Comparison of ENCODE assay signal across 18 cellular contexts in the genomic region with DNA sequence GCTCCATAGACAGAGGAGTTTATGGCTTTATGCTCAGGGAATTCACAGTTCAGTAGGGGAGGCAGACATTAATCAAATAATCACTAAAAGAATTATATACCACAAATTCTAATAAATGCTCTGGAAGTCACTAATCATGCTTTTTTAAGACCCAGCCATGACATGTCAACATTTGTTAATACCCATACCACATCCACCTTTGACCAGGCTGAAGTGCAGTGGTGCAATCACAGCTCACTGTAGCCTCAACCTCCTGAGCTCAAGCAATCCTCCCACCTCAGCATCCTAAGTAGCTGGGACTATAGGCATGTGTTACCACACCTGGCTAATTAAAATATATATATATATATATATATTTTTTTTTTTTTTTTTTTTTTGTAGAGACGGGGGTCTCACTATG. TPM values are rescaled to one million over a fixed set of nuclear protein-coding genes. Genes with fewer than 3 reads are reported as not detected.
DNase-seq lines count a peak whose midpoint lies in the region; ATAC-seq and TF ChIP-seq lines count a peak whose summit lies in the region.
"Had no signal": no experiment of that assay in that cellular context is flagged by ENCODE, and none has a peak within 500 bp of the region (broad histone marks: within the 10 kb centered on the region; RNA-seq: fewer than 3 reads in every experiment).

No MANE protein-coding gene starts in this region.

- H3K4me3 Mint-ChIP-seq in H9 = no peak overlapping the region
- H3K4me3 Mint-ChIP-seq in nephron = no peak overlapping the region
- H3K4me3 Mint-ChIP-seq in osteocyte (ENCODE audit: unreplicated experiment) = no peak overlapping the region
- H3K4me3 Mint-ChIP-seq: CD4-positive, alpha-beta memory T cell had no signal

- H4K5ac ChIP-seq in H9 (ENCODE audit: insufficient read length, low read depth, low read length) = no peak overlapping the region

- peaks cover 4% of the 10 kb centered on the region for H3K23me2 ChIP-seq in H9 (ENCODE audit: insufficient read length, low read depth, low read length, poor library complexity, severe bottlenecking)

- H3K4me1 ChIP-seq in H9 (ENCODE audit: insufficient read depth, low read length) (no peaks in the 10 kb centered on the region; the same call in 1 of the 2 replicates), SJCRH30 (peaks cover 18% of the 10 kb centered on the region)
- H3K4me1 ChIP-seq: A549 had no signal

- H3K27me3 ChIP-seq in H9 (ENCODE audit: insufficient read depth, low read length) = peaks cover 20% of the 10 kb centered on the region; the same call in 1 of the 2 replicates
- no peaks in the 10 kb centered on the region for H3K27me3 ChIP-seq in SJCRH30
- H3K27me3 ChIP-seq: BE2C had no signal

- H3K79me2 ChIP-seq in H9 (ENCODE audit: insufficient read depth, low read length) = no peaks in the 10 kb centered on the region

- H3K9me3 ChIP-seq in H9 (ENCODE audit: control insufficient read depth, low read depth, low read length) = no peaks in the 10 kb centered on the region
- H3K9me3 ChIP-seq in SJCRH30 (replicated peaks) = no peaks in the 10 kb centered on the region
- H3K9me3 ChIP-seq: A549, BE2C had no signal

- H3K23ac ChIP-seq in H9 (ENCODE audit: insufficient read length, low read depth, low read length) = no peak overlapping the region

- ATAC-seq in left lobe of liver = peak; percentile 24
- ATAC-seq in GM19395 (IDR thresholded peaks at IDR 0.05; ENCODE audit: unreplicated experiment) = no peak
- ATAC-seq: A549, HCT116 had no signal

- H3K27ac Mint-ChIP-seq in H9 = no peak overlapping the region; a peak in 1 of 7 replicates
- peak overlapping the region in 2 of 3 experiments; percentile 46 to 68 for H3K27ac Mint-ChIP-seq in nephron
- peak overlapping the region; percentile 80 for H3K27ac Mint-ChIP-seq in osteocyte (ENCODE audit: unreplicated experiment)

- H3K4me2 ChIP-seq in H9 (ENCODE audit: insufficient read depth, insufficient read length, low read length) = peak overlapping the region; percentile 21
- H3K4me2 ChIP-seq: A549 had no signal

- DNase-seq in H9 (no peak), left lobe of liver (ENCODE audit: low spot score) (no peak), osteocyte (ENCODE audit: extremely low spot score, unreplicated experiment) (no peak), SJCRH30 (no peak), SIG-M5 treated with dmso at 0.1 percent for 504 hours (lab: John Stamatoyannopoulos, UW; ENCODE audit: unreplicated experiment) (no peak), NCI-H2107 treated with DMSO at 0.1 percent for 48 hours (lab: John Stamatoyannopoulos, UW; ENCODE audit: unreplicated experiment) (no peak)
- DNase-seq: 8988T; ACHN; AML-193; BE2C; Calu3; CD4-positive, alpha-beta memory T cell; DND-41; GM23248 had no signal

- H3K14ac ChIP-seq in H9 (ENCODE audit: insufficient read depth, low read length) = no peak overlapping the region

- H2BK12ac ChIP-seq in H9 (ENCODE audit: insufficient read length, low read depth, low read length) = no peak overlapping the region

- H4K91ac ChIP-seq in H9 (ENCODE audit: insufficient read length, low read depth, low read length) = no peak overlapping the region

- H3K4me3 ChIP-seq in SJCRH30 = no peak overlapping the region
- H3K4me3 ChIP-seq: A549, GM23248 had no signal

- no peaks in the 10 kb centered on the region for H3K36me3 ChIP-seq in SJCRH30
- H3K36me3 ChIP-seq: BE2C had no signal

- no peaks in the 10 kb centered on the region for H3K9me3 Mint-ChIP-seq in H9
- no peaks in the 10 kb centered on the region for H3K9me3 Mint-ChIP-seq in nephron
- H3K9me3 Mint-ChIP-seq in osteocyte (ENCODE audit: unreplicated experiment) = no peaks in the 10 kb centered on the region
- H3K9me3 Mint-ChIP-seq: CD4-positive, alpha-beta memory T cell had no signal

- no peaks in the 10 kb centered on the region for H3K79me1 ChIP-seq in H9 (ENCODE audit: insufficient read depth, low read depth, low read length, poor library complexity, severe bottlenecking)

- H3K36me3 Mint-ChIP-seq in H9 (ENCODE audit: insufficient read depth in 1 of 3, low read depth in 3 of 3) (no peaks in the 10 kb centered on the region), nephron (ENCODE audit: low read depth) (no peaks in the 10 kb centered on the region), osteocyte (ENCODE audit: unreplicated experiment) (peaks cover 5% of the 10 kb centered on the region)

- H2AK5ac ChIP-seq in H9 (ENCODE audit: insufficient read length, low read length) = no peak overlapping the region

- no peak overlapping the region for H3K18ac ChIP-seq in H9 (ENCODE audit: insufficient read length, low read depth, low read length)

- H3K27me3 Mint-ChIP-seq in H9 (ENCODE audit: low read depth) (peaks cover 70% of the 10 kb centered on the region), nephron (ENCODE audit: low read depth) (no peaks in the 10 kb centered on the region), osteocyte (ENCODE audit: unreplicated experiment) (no peaks in the 10 kb centered on the region)

- no peak overlapping the region for H2BK20ac ChIP-seq in H9 (ENCODE audit: low read depth, low read length, poor library complexity, severe bottlenecking)

- H3K27ac ChIP-seq in H9 (ENCODE audit: insufficient read length, low read depth, low read length) (no peak overlapping the region), SJCRH30 (no peak overlapping the region)
- H3K27ac ChIP-seq: A549 had no signal

- no peak overlapping the region for H2BK5ac ChIP-seq in H9 (ENCODE audit: insufficient read length, low read length)

- no peaks in the 10 kb centered on the region for H4K20me1 ChIP-seq in H9 (ENCODE audit: control insufficient read depth, insufficient read depth, insufficient read length)

- no peak overlapping the region for H2BK120ac ChIP-seq in H9 (ENCODE audit: low read depth, low read length, poor library complexity, severe bottlenecking)

- no peak overlapping the region for H3K4ac ChIP-seq in H9 (ENCODE audit: low read depth, low read length)

- no peak overlapping the region for H3K9ac ChIP-seq in H9 (ENCODE audit: extremely low read depth, insufficient read length, low read length)
- H3K9ac ChIP-seq: GM23248 had no signal

- no peak overlapping the region for H3T11ph ChIP-seq in H9 (ENCODE audit: low read length)

- WGBS in H9 (ENCODE audit: extremely low coverage, insufficient read length, low lambda C conversion rate) = no CpG with 5 or more reads among the region's 1 CpG

- H2AFZ ChIP-seq in H9 (ENCODE audit: low read length) = no peak overlapping the region
- H2AFZ ChIP-seq: GM23248 had no signal

- TF ChIP-seq CTCF in H9 (conservative IDR thresholded peaks at IDR 0.05) (no peak), nephron (IDR thresholded peaks at IDR 0.05; ENCODE audit: unreplicated experiment in 3 of 3) (no peak), osteocyte (IDR thresholded peaks at IDR 0.05) (no peak)

- H4K8ac ChIP-seq in H9 (replicated peaks; ENCODE audit: insufficient read length, low read depth, low read length) = no peak overlapping the region

- peaks cover 14% of the 10 kb centered on the region in 2 experiments for H3K4me1 Mint-ChIP-seq in H9
- H3K4me1 Mint-ChIP-seq in nephron = peaks cover 18% of the 10 kb centered on the region
- peaks cover 26% of the 10 kb centered on the region for H3K4me1 Mint-ChIP-seq in osteocyte (ENCODE audit: unreplicated experiment)

- H3K56ac ChIP-seq in H9 (ENCODE audit: insufficient read length, low read depth, low read length) = no peak overlapping the region

- H2BK15ac ChIP-seq in H9 (ENCODE audit: low read depth, low read length) = no peak overlapping the region

RNA-seq across cellular contexts. Expression of a gene that starts 12.8 kb away (rescaled TPM):
- total RNA-seq in H9 (2021) = 0.68 and 0.86 TPM in 2 replicates
- total RNA-seq in left lobe of liver = 1.6 TPM
- 23.7 and 23.9 TPM in 2 replicates for total RNA-seq in osteocyte
- 78.1 and 86.0 TPM in 2 replicates for total RNA-seq in SJCRH30 (2014; rRNA removed; shearing (Covaris generic))
- total RNA-seq: CD4-positive, alpha-beta memory T cell had no signal

Comparison
In these comparisons a context has a peak if more than half of its experiments do, and no peak if none do; other contexts are left out.
1. H3K27ac Mint-ChIP-seq: peak in nephron (2 of 3) and osteocyte (single experiment); none in H9 (0 of 3).